Comparison of ENCODE assay signal across 22 cellular contexts in genomic region chr10:10526846-10527245, GRCh38.
"Had no signal": no experiment of that assay in that cellular context is flagged by ENCODE, and none has a peak within 500 bp of the region (broad histone marks: within the 10 kb centered on the region; RNA-seq: fewer than 3 reads in every experiment).

No MANE protein-coding gene starts in this region.

- H3K27ac ChIP-seq: ascending aorta, breast epithelium, cardiac muscle cell, colonic mucosa, VCaP had no signal

- H3K27me3 ChIP-seq: ascending aorta, breast epithelium, cardiac muscle cell, colonic mucosa had no signal

- DNase-seq: activated CD4-positive, alpha-beta memory T cell treated with anti-CD3 and anti-CD28 coated beads, Interleukin-2, amount 10 ng/mL, durations not matched to agents 7 days and 5 days; activated CD4-positive, alpha-beta T cell treated with anti-CD3 and anti-CD28 coated beads for 1 hour; activated CD4-positive, alpha-beta T cell treated with anti-CD3 and anti-CD28 coated beads for 4 hours; activated CD4-positive, alpha-beta T cell treated with anti-CD3 and anti-CD28 coated beads, Interleukin-2, amount 10 ng/mL, durations not matched to agents 7 days and 5 days; activated CD4-positive, alpha-beta T cell treated with anti-CD3 and anti-CD28 coated beads, Interleukin-2, amount 50 U/mL, for 4 hours; activated CD8-positive, alpha-beta memory T cell treated with anti-CD3 and anti-CD28 coated beads, Interleukin-2, amount 50 U/mL, for 48 hours; activated gamma-delta T cell; activated naive CD4-positive, alpha-beta T cell; activated naive CD4-positive, alpha-beta T cell treated with anti-CD3 and anti-CD28 coated beads, Interleukin-2, amount 10 ng/mL, durations not matched to agents 7 days and 5 days; activated naive CD8-positive, alpha-beta T cell treated with anti-CD3 and anti-CD28 coated beads, Interleukin-2, amount 10 ng/mL, durations not matched to agents 7 days and 5 days; activated T-cell treated with anti-CD3 and anti-CD28 coated beads for 4 hours; activated T-cell treated with anti-CD3 and anti-CD28 coated beads, Interleukin-2, amount 50 U/mL, for 24 hours; activated T-cell treated with anti-CD3 and anti-CD28 coated beads, Interleukin-2, amount 50 U/mL, for 72 hours; central memory CD4-positive, alpha-beta T cell; cerebellar nuclear complex; colonic mucosa; effector CD8-positive, alpha-beta T cell; T-helper 2 cell had no signal

- H3K4me1 ChIP-seq: ascending aorta, breast epithelium, colonic mucosa had no signal

- H3K36me3 ChIP-seq: ascending aorta, breast epithelium, cardiac muscle cell, colonic mucosa had no signal

- H3K4me3 ChIP-seq: ascending aorta, breast epithelium, cardiac muscle cell, colonic mucosa had no signal

- H3K9me3 ChIP-seq: ascending aorta, breast epithelium, colonic mucosa had no signal
